In the genomic region with DNA sequence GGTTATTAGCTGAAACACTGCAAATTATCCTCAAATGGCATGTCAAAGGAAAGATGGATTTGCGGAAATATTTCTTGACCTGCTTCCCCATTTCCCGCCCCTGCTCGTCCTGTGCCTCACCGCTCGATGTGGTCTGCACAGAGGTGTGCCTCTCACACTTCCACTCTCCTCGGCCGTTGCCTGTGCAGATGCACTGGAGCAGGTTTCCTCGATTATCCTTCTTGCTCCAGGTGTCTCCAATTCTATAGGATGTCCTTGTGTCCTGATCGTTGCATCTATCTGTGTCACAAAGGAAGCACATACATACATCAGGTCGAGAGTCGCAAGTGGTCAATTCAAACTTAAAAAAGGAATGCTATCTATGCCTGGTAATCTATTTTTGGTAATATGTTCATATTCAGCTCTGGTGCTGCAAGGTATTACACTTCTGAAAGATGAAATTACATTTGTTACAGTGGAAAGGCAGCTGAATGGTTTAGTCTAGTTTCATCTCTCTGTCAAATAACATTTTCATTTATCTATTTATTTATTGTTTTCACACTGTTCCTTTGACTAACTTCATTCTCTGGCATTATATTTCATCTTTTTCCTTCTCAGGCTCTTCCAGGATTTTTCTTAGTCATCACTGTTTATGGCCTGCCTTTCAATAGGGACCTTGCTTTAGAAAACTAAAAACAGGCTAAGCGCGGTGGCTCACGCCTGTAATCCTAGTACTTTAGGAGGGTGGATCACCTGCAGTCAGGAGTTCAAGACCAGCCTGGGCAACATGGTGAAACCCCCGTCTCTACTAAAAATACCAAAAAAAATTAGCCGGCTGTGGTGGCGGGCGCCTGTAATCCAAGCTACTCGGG, we compare ENCODE assay signal across 2 cellular contexts.
TF ChIP-seq lines count a peak whose summit lies in the region.

No MANE protein-coding gene starts in this region.

TF ChIP-seq in SK-N-SH, 30 proteins besides CTCF, POLR2A, EP300 and RAD21 (continues in another document):
- no peak for TF ChIP-seq RFX5 (IDR thresholded peaks at IDR 0.05; ENCODE audit: low read length)
- TF ChIP-seq ELF1 (IDR thresholded peaks at IDR 0.05): no peak
- TF ChIP-seq, protein P1, sequence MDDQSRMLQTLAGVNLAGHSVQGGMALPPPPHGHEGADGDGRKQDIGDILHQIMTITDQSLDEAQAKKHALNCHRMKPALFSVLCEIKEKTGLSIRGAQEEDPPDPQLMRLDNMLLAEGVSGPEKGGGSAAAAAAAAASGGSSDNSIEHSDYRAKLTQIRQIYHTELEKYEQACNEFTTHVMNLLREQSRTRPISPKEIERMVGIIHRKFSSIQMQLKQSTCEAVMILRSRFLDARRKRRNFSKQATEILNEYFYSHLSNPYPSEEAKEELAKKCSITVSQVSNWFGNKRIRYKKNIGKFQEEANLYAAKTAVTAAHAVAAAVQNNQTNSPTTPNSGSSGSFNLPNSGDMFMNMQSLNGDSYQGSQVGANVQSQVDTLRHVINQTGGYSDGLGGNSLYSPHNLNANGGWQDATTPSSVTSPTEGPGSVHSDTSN (IDR thresholded peaks at IDR 0.05): no peak
- TF ChIP-seq FOSL2 (IDR thresholded peaks at IDR 0.05; ENCODE audit: borderline replicate concordance, low read depth): no peak
- TF ChIP-seq RCOR1 (IDR thresholded peaks at IDR 0.05; ENCODE audit: low read length): no peak
- no peak for TF ChIP-seq TEAD4 (IDR thresholded peaks at IDR 0.05; ENCODE audit: borderline replicate concordance, insufficient read depth)
- TF ChIP-seq, protein P2, sequence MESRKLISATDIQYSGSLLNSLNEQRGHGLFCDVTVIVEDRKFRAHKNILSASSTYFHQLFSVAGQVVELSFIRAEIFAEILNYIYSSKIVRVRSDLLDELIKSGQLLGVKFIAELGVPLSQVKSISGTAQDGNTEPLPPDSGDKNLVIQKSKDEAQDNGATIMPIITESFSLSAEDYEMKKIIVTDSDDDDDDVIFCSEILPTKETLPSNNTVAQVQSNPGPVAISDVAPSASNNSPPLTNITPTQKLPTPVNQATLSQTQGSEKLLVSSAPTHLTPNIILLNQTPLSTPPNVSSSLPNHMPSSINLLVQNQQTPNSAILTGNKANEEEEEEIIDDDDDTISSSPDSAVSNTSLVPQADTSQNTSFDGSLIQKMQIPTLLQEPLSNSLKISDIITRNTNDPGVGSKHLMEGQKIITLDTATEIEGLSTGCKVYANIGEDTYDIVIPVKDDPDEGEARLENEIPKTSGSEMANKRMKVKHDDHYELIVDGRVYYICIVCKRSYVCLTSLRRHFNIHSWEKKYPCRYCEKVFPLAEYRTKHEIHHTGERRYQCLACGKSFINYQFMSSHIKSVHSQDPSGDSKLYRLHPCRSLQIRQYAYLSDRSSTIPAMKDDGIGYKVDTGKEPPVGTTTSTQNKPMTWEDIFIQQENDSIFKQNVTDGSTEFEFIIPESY (IDR thresholded peaks at IDR 0.05; ENCODE audit: borderline replicate concordance, low read depth): no peak
- TF ChIP-seq, protein P3, sequence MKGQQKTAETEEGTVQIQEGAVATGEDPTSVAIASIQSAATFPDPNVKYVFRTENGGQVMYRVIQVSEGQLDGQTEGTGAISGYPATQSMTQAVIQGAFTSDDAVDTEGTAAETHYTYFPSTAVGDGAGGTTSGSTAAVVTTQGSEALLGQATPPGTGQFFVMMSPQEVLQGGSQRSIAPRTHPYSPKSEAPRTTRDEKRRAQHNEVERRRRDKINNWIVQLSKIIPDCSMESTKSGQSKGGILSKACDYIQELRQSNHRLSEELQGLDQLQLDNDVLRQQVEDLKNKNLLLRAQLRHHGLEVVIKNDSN (IDR thresholded peaks at IDR 0.05; ENCODE audit: borderline replicate concordance, low read depth): no peak
- no peak for TF ChIP-seq FOXJ3 (CRISPR knock-in tag; IDR thresholded peaks at IDR 0.05)
- no peak for TF ChIP-seq MXI1 (IDR thresholded peaks at IDR 0.05; ENCODE audit: low read depth, low read length)
- TF ChIP-seq TAF1 (IDR thresholded peaks at IDR 0.05; ENCODE audit: borderline replicate concordance, low read depth, low read length): no peak
- TF ChIP-seq, protein P4, sequence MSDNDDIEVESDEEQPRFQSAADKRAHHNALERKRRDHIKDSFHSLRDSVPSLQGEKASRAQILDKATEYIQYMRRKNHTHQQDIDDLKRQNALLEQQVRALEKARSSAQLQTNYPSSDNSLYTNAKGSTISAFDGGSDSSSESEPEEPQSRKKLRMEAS (IDR thresholded peaks at IDR 0.05; ENCODE audit: low read depth): no peak
- no peak for TF ChIP-seq GABPA (IDR thresholded peaks at IDR 0.05; ENCODE audit: low read depth)
- no peak for TF ChIP-seq REST (IDR thresholded peaks at IDR 0.05; ENCODE audit: low read depth, low read length)
- no peak for TF ChIP-seq YY1 (IDR thresholded peaks at IDR 0.05; ENCODE audit: low read depth)
- TF ChIP-seq, protein P5, sequence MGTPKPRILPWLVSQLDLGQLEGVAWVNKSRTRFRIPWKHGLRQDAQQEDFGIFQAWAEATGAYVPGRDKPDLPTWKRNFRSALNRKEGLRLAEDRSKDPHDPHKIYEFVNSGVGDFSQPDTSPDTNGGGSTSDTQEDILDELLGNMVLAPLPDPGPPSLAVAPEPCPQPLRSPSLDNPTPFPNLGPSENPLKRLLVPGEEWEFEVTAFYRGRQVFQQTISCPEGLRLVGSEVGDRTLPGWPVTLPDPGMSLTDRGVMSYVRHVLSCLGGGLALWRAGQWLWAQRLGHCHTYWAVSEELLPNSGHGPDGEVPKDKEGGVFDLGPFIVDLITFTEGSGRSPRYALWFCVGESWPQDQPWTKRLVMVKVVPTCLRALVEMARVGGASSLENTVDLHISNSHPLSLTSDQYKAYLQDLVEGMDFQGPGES (IDR thresholded peaks at IDR 0.05; ENCODE audit: low read depth, low read length): no peak
- TF ChIP-seq EZH2phosphoT487 (IDR thresholded peaks at IDR 0.05; ENCODE audit: borderline replicate concordance, low read depth): no peak
- no peak for TF ChIP-seq SMC3 (IDR thresholded peaks at IDR 0.05; ENCODE audit: low read depth, low read length)

TF ChIP-seq in SK-N-SH treated with all-trans-retinoic acid at 6 μM for 48 hours, 23 proteins besides CTCF, POLR2A, EP300 and RAD21:
- TF ChIP-seq RARB (CRISPR knock-in tag; IDR thresholded peaks at IDR 0.05) (no peak), TCF4 (CRISPR knock-in tag; IDR thresholded peaks at IDR 0.05; ENCODE audit: borderline replicate concordance) (no peak), ESRRG (CRISPR knock-in tag; IDR thresholded peaks at IDR 0.05) (no peak), ZNF70 (CRISPR knock-in tag; IDR thresholded peaks at IDR 0.05) (no peak), SNAI2 (CRISPR knock-in tag; IDR thresholded peaks at IDR 0.05) (no peak), ZNF565 (CRISPR knock-in tag; conservative IDR thresholded peaks at IDR 0.05; ENCODE audit: low read depth) (no peak), GLIS3 (CRISPR knock-in tag; IDR thresholded peaks at IDR 0.05) (no peak), ZC3H10 (CRISPR knock-in tag; IDR thresholded peaks at IDR 0.05) (no peak), OSR1 (CRISPR knock-in tag; IDR thresholded peaks at IDR 0.05) (no peak), CREB5 (CRISPR knock-in tag; IDR thresholded peaks at IDR 0.05; ENCODE audit: low read depth) (no peak), ARNTL (CRISPR knock-in tag; IDR thresholded peaks at IDR 0.05; ENCODE audit: borderline replicate concordance, low read depth) (no peak), BACH2 (CRISPR knock-in tag; IDR thresholded peaks at IDR 0.05; ENCODE audit: borderline replicate concordance) (no peak), TOX (CRISPR knock-in tag; IDR thresholded peaks at IDR 0.05; ENCODE audit: borderline replicate concordance) (no peak), CSDC2 (CRISPR knock-in tag; IDR thresholded peaks at IDR 0.05) (no peak), ZNF8 (CRISPR knock-in tag; IDR thresholded peaks at IDR 0.05) (no peak), ZFP3 (CRISPR knock-in tag; IDR thresholded peaks at IDR 0.05) (no peak), PPARA (CRISPR knock-in tag; IDR thresholded peaks at IDR 0.05; ENCODE audit: borderline replicate concordance) (no peak), ISL1 (CRISPR knock-in tag; IDR thresholded peaks at IDR 0.05) (no peak)
- TF ChIP-seq, protein P6, sequence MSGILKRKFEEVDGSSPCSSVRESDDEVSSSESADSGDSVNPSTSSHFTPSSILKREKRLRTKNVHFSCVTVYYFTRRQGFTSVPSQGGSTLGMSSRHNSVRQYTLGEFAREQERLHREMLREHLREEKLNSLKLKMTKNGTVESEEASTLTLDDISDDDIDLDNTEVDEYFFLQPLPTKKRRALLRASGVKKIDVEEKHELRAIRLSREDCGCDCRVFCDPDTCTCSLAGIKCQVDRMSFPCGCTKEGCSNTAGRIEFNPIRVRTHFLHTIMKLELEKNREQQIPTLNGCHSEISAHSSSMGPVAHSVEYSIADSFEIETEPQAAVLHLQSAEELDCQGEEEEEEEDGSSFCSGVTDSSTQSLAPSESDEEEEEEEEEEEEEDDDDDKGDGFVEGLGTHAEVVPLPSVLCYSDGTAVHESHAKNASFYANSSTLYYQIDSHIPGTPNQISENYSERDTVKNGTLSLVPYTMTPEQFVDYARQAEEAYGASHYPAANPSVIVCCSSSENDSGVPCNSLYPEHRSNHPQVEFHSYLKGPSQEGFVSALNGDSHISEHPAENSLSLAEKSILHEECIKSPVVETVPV (CRISPR knock-in tag; IDR thresholded peaks at IDR 0.05): no peak
- TF ChIP-seq, protein P7, sequence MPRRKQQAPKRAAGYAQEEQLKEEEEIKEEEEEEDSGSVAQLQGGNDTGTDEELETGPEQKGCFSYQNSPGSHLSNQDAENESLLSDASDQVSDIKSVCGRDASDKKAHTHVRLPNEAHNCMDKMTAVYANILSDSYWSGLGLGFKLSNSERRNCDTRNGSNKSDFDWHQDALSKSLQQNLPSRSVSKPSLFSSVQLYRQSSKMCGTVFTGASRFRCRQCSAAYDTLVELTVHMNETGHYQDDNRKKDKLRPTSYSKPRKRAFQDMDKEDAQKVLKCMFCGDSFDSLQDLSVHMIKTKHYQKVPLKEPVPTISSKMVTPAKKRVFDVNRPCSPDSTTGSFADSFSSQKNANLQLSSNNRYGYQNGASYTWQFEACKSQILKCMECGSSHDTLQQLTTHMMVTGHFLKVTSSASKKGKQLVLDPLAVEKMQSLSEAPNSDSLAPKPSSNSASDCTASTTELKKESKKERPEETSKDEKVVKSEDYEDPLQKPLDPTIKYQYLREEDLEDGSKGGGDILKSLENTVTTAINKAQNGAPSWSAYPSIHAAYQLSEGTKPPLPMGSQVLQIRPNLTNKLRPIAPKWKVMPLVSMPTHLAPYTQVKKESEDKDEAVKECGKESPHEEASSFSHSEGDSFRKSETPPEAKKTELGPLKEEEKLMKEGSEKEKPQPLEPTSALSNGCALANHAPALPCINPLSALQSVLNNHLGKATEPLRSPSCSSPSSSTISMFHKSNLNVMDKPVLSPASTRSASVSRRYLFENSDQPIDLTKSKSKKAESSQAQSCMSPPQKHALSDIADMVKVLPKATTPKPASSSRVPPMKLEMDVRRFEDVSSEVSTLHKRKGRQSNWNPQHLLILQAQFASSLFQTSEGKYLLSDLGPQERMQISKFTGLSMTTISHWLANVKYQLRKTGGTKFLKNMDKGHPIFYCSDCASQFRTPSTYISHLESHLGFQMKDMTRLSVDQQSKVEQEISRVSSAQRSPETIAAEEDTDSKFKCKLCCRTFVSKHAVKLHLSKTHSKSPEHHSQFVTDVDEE (CRISPR knock-in tag; IDR thresholded peaks at IDR 0.05): no peak
